1 cellular context compared by ENCODE assay signal in the genomic region with DNA sequence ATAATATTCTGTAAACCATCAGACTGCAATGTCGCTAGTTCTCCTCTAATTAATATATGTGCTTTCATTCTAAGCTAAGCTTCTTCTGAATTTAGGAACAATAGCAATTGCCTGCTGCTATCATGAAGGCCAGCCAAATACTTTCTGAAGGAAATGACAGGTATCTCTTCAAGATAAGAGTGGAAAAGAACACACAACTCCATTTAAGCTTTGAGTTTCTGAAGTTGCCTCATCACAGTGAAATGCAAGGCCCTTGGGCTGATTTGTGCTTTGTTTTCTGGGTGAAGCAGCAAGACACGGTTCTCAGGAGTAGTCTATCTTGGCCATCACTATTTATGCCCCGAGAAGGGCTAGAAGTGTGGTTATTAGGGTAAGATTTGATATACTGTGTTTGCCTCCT.
TF ChIP-seq lines count a peak whose summit lies in the region.

No MANE protein-coding gene starts in this region.

TF ChIP-seq in K562, 482 proteins besides CTCF, POLR2A, EP300 and RAD21 (continued from another document and continues in another):
- TF ChIP-seq, protein P1, sequence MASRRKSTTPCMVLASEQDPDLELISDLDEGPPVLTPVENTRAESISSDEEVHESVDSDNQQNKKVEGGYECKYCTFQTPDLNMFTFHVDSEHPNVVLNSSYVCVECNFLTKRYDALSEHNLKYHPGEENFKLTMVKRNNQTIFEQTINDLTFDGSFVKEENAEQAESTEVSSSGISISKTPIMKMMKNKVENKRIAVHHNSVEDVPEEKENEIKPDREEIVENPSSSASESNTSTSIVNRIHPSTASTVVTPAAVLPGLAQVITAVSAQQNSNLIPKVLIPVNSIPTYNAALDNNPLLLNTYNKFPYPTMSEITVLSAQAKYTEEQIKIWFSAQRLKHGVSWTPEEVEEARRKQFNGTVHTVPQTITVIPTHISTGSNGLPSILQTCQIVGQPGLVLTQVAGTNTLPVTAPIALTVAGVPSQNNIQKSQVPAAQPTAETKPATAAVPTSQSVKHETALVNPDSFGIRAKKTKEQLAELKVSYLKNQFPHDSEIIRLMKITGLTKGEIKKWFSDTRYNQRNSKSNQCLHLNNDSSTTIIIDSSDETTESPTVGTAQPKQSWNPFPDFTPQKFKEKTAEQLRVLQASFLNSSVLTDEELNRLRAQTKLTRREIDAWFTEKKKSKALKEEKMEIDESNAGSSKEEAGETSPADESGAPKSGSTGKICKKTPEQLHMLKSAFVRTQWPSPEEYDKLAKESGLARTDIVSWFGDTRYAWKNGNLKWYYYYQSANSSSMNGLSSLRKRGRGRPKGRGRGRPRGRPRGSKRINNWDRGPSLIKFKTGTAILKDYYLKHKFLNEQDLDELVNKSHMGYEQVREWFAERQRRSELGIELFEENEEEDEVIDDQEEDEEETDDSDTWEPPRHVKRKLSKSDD (conservative IDR thresholded peaks at IDR 0.05; ENCODE audit: low read length): no peak
- TF ChIP-seq BRD4 (IDR thresholded peaks at IDR 0.05) (no peak), DMBX1 (CRISPR knock-in tag; IDR thresholded peaks at IDR 0.05; ENCODE audit: borderline replicate concordance) (no peak), CBFA2T3 (IDR thresholded peaks at IDR 0.05) (peak; percentile 60), IRF1 (CRISPR knock-in tag; IDR thresholded peaks at IDR 0.05; ENCODE audit: borderline replicate concordance) (no peak), SIRT6 (IDR thresholded peaks at IDR 0.05; ENCODE audit: low read depth, low read length) (no peak), GATA2 (CRISPR knock-in tag; IDR thresholded peaks at IDR 0.05) (0 out of 2 replicates have a peak, but pooled peaks have one; percentile 42), SOX6 (IDR thresholded peaks at IDR 0.05) (peak; percentile 90), MTA2 (IDR thresholded peaks at IDR 0.05; ENCODE audit: low read depth) (peak; percentile 26; the same call in 1 of the 2 replicates), ASH1L (IDR thresholded peaks at IDR 0.05; ENCODE audit: borderline replicate concordance, low read depth, partially characterized antibody) (no peak), TAL1 (IDR thresholded peaks at IDR 0.05) (peak; percentile 59), OTX1 (CRISPR knock-in tag; IDR thresholded peaks at IDR 0.05) (no peak), NCOA1 (IDR thresholded peaks at IDR 0.05; ENCODE audit: low read depth) (no peak), TBP (optimal IDR thresholded peaks at IDR 0.05; ENCODE audit: low read depth, low read length) (no peak), GTF2B (IDR thresholded peaks at IDR 0.05; ENCODE audit: extremely low read depth, insufficient read length) (no peak), PTBP1 (IDR thresholded peaks at IDR 0.05; ENCODE audit: low read depth, low read length) (no peak), ARID1B (IDR thresholded peaks at IDR 0.05) (peak; percentile 75), NR2F6 (CRISPR knock-in tag; IDR thresholded peaks at IDR 0.05) (no peak), ZNF239 (CRISPR knock-in tag; IDR thresholded peaks at IDR 0.05) (no peak), ZNF316 (IDR thresholded peaks at IDR 0.05) (no peak), SNIP1 (IDR thresholded peaks at IDR 0.05; ENCODE audit: low read depth) (no peak), CLOCK (CRISPR knock-in tag; IDR thresholded peaks at IDR 0.05; ENCODE audit: borderline replicate concordance) (no peak), RNF2 (IDR thresholded peaks at IDR 0.05) (no peak), ZNF717 (CRISPR knock-in tag; IDR thresholded peaks at IDR 0.05) (no peak), XRCC5 (IDR thresholded peaks at IDR 0.05; ENCODE audit: low read depth, low read length) (no peak), ZNF77 (CRISPR knock-in tag; IDR thresholded peaks at IDR 0.05) (no peak), ZNF134 (CRISPR knock-in tag; conservative IDR thresholded peaks at IDR 0.05) (no peak), ZNF23 (CRISPR knock-in tag; IDR thresholded peaks at IDR 0.05) (no peak), ARNT (IDR thresholded peaks at IDR 0.05) (no peak), ZC3H8 (IDR thresholded peaks at IDR 0.05) (no peak), TCF3 (CRISPR knock-in tag; IDR thresholded peaks at IDR 0.05) (peak; percentile 62), ZNF232 (CRISPR knock-in tag; IDR thresholded peaks at IDR 0.05) (no peak)
- TF ChIP-seq, protein P2, sequence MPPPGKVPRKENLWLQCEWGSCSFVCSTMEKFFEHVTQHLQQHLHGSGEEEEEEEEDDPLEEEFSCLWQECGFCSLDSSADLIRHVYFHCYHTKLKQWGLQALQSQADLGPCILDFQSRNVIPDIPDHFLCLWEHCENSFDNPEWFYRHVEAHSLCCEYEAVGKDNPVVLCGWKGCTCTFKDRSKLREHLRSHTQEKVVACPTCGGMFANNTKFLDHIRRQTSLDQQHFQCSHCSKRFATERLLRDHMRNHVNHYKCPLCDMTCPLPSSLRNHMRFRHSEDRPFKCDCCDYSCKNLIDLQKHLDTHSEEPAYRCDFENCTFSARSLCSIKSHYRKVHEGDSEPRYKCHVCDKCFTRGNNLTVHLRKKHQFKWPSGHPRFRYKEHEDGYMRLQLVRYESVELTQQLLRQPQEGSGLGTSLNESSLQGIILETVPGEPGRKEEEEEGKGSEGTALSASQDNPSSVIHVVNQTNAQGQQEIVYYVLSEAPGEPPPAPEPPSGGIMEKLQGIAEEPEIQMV (tag; conservative IDR thresholded peaks at IDR 0.05; ENCODE audit: low read depth): no peak
- TF ChIP-seq, protein P3, sequence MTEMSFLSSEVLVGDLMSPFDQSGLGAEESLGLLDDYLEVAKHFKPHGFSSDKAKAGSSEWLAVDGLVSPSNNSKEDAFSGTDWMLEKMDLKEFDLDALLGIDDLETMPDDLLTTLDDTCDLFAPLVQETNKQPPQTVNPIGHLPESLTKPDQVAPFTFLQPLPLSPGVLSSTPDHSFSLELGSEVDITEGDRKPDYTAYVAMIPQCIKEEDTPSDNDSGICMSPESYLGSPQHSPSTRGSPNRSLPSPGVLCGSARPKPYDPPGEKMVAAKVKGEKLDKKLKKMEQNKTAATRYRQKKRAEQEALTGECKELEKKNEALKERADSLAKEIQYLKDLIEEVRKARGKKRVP (CRISPR knock-in tag; IDR thresholded peaks at IDR 0.05): no peak
- TF ChIP-seq, protein P4, sequence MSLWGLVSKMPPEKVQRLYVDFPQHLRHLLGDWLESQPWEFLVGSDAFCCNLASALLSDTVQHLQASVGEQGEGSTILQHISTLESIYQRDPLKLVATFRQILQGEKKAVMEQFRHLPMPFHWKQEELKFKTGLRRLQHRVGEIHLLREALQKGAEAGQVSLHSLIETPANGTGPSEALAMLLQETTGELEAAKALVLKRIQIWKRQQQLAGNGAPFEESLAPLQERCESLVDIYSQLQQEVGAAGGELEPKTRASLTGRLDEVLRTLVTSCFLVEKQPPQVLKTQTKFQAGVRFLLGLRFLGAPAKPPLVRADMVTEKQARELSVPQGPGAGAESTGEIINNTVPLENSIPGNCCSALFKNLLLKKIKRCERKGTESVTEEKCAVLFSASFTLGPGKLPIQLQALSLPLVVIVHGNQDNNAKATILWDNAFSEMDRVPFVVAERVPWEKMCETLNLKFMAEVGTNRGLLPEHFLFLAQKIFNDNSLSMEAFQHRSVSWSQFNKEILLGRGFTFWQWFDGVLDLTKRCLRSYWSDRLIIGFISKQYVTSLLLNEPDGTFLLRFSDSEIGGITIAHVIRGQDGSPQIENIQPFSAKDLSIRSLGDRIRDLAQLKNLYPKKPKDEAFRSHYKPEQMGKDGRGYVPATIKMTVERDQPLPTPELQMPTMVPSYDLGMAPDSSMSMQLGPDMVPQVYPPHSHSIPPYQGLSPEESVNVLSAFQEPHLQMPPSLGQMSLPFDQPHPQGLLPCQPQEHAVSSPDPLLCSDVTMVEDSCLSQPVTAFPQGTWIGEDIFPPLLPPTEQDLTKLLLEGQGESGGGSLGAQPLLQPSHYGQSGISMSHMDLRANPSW (CRISPR knock-in tag; IDR thresholded peaks at IDR 0.05): no peak
- TF ChIP-seq, protein P5, sequence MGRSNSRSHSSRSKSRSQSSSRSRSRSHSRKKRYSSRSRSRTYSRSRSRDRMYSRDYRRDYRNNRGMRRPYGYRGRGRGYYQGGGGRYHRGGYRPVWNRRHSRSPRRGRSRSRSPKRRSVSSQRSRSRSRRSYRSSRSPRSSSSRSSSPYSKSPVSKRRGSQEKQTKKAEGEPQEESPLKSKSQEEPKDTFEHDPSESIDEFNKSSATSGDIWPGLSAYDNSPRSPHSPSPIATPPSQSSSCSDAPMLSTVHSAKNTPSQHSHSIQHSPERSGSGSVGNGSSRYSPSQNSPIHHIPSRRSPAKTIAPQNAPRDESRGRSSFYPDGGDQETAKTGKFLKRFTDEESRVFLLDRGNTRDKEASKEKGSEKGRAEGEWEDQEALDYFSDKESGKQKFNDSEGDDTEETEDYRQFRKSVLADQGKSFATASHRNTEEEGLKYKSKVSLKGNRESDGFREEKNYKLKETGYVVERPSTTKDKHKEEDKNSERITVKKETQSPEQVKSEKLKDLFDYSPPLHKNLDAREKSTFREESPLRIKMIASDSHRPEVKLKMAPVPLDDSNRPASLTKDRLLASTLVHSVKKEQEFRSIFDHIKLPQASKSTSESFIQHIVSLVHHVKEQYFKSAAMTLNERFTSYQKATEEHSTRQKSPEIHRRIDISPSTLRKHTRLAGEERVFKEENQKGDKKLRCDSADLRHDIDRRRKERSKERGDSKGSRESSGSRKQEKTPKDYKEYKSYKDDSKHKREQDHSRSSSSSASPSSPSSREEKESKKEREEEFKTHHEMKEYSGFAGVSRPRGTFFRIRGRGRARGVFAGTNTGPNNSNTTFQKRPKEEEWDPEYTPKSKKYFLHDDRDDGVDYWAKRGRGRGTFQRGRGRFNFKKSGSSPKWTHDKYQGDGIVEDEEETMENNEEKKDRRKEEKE (IDR thresholded peaks at IDR 0.05; ENCODE audit: borderline replicate concordance in 1 of 2, control insufficient read depth in 1 of 2, low read depth in 2 of 2, low read length in 1 of 2): no peak
